1 cellular context compared by ENCODE assay signal in the genomic region with DNA sequence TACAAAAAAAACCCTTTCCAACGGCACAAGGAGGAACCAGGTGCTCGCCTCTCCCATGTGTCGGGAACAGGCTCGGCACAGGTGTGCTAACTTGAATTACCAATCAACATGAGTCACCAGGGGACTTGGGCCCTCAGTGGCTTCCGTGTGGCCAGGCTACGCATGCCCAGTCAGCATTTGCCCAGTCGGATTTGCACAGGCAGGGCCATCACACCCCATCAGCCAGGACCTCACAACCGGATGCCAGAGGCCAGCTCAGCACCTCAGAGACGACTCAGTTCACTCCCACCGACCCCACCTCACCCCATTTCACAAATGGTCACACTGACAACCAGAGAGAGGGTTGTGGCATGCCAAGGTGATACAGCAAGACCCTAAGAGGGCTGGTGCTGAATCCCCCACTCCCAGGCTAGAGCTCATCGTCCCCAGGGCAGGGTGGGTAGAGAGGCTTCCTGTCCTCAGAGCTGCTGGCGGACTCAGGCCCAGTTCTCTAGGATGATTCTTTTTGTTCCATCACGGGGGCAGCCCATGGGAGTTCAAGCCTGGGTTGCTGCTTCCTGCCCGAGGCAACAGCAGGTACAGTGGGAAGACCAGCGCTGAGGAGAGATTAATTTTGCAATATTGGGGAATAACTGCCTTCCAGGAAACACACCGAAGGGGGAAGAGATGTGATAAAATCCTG.
TF ChIP-seq lines count a peak whose summit lies in the region.

No MANE protein-coding gene starts in this region.

TF ChIP-seq in H1, 55 proteins besides CTCF, POLR2A, EP300 and RAD21 (continued from another document):
- TF ChIP-seq EGR1 (IDR thresholded peaks at IDR 0.05; ENCODE audit: borderline replicate concordance, low read depth, low read length) (no peak), RFX5 (IDR thresholded peaks at IDR 0.05; ENCODE audit: borderline replicate concordance, low read depth, low read length) (no peak), TAF1 (IDR thresholded peaks at IDR 0.05; ENCODE audit: low read depth, low read length) (no peak), ASH2L (IDR thresholded peaks at IDR 0.05; ENCODE audit: low read length) (no peak), CHD1 (IDR thresholded peaks at IDR 0.05; ENCODE audit: low read depth, low read length) (no peak), NRF1 (IDR thresholded peaks at IDR 0.05; ENCODE audit: low read depth, low read length) (no peak), JUN (IDR thresholded peaks at IDR 0.05; ENCODE audit: low read depth, low read length) (no peak), KDM4A (IDR thresholded peaks at IDR 0.05; ENCODE audit: low read depth, low read length, severe bottlenecking) (no peak), EZH2 (IDR thresholded peaks at IDR 0.05; ENCODE audit: low read depth, low read length, severe bottlenecking) (no peak), BACH1 (IDR thresholded peaks at IDR 0.05; ENCODE audit: low read length) (no peak), FOSL1 (IDR thresholded peaks at IDR 0.05; ENCODE audit: insufficient read depth, low read depth, low read length) (no peak), HDAC6 (IDR thresholded peaks at IDR 0.05; ENCODE audit: low read depth, low read length) (no peak), RBBP5 (IDR thresholded peaks at IDR 0.05; ENCODE audit: borderline replicate concordance, low read depth, low read length) (no peak)
- TF ChIP-seq, protein P1, sequence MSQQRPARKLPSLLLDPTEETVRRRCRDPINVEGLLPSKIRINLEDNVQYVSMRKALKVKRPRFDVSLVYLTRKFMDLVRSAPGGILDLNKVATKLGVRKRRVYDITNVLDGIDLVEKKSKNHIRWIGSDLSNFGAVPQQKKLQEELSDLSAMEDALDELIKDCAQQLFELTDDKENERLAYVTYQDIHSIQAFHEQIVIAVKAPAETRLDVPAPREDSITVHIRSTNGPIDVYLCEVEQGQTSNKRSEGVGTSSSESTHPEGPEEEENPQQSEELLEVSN (IDR thresholded peaks at IDR 0.05) = no peak
- TF ChIP-seq, protein P2, sequence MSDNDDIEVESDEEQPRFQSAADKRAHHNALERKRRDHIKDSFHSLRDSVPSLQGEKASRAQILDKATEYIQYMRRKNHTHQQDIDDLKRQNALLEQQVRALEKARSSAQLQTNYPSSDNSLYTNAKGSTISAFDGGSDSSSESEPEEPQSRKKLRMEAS (IDR thresholded peaks at IDR 0.05) = no peak
- TF ChIP-seq, protein P3, sequence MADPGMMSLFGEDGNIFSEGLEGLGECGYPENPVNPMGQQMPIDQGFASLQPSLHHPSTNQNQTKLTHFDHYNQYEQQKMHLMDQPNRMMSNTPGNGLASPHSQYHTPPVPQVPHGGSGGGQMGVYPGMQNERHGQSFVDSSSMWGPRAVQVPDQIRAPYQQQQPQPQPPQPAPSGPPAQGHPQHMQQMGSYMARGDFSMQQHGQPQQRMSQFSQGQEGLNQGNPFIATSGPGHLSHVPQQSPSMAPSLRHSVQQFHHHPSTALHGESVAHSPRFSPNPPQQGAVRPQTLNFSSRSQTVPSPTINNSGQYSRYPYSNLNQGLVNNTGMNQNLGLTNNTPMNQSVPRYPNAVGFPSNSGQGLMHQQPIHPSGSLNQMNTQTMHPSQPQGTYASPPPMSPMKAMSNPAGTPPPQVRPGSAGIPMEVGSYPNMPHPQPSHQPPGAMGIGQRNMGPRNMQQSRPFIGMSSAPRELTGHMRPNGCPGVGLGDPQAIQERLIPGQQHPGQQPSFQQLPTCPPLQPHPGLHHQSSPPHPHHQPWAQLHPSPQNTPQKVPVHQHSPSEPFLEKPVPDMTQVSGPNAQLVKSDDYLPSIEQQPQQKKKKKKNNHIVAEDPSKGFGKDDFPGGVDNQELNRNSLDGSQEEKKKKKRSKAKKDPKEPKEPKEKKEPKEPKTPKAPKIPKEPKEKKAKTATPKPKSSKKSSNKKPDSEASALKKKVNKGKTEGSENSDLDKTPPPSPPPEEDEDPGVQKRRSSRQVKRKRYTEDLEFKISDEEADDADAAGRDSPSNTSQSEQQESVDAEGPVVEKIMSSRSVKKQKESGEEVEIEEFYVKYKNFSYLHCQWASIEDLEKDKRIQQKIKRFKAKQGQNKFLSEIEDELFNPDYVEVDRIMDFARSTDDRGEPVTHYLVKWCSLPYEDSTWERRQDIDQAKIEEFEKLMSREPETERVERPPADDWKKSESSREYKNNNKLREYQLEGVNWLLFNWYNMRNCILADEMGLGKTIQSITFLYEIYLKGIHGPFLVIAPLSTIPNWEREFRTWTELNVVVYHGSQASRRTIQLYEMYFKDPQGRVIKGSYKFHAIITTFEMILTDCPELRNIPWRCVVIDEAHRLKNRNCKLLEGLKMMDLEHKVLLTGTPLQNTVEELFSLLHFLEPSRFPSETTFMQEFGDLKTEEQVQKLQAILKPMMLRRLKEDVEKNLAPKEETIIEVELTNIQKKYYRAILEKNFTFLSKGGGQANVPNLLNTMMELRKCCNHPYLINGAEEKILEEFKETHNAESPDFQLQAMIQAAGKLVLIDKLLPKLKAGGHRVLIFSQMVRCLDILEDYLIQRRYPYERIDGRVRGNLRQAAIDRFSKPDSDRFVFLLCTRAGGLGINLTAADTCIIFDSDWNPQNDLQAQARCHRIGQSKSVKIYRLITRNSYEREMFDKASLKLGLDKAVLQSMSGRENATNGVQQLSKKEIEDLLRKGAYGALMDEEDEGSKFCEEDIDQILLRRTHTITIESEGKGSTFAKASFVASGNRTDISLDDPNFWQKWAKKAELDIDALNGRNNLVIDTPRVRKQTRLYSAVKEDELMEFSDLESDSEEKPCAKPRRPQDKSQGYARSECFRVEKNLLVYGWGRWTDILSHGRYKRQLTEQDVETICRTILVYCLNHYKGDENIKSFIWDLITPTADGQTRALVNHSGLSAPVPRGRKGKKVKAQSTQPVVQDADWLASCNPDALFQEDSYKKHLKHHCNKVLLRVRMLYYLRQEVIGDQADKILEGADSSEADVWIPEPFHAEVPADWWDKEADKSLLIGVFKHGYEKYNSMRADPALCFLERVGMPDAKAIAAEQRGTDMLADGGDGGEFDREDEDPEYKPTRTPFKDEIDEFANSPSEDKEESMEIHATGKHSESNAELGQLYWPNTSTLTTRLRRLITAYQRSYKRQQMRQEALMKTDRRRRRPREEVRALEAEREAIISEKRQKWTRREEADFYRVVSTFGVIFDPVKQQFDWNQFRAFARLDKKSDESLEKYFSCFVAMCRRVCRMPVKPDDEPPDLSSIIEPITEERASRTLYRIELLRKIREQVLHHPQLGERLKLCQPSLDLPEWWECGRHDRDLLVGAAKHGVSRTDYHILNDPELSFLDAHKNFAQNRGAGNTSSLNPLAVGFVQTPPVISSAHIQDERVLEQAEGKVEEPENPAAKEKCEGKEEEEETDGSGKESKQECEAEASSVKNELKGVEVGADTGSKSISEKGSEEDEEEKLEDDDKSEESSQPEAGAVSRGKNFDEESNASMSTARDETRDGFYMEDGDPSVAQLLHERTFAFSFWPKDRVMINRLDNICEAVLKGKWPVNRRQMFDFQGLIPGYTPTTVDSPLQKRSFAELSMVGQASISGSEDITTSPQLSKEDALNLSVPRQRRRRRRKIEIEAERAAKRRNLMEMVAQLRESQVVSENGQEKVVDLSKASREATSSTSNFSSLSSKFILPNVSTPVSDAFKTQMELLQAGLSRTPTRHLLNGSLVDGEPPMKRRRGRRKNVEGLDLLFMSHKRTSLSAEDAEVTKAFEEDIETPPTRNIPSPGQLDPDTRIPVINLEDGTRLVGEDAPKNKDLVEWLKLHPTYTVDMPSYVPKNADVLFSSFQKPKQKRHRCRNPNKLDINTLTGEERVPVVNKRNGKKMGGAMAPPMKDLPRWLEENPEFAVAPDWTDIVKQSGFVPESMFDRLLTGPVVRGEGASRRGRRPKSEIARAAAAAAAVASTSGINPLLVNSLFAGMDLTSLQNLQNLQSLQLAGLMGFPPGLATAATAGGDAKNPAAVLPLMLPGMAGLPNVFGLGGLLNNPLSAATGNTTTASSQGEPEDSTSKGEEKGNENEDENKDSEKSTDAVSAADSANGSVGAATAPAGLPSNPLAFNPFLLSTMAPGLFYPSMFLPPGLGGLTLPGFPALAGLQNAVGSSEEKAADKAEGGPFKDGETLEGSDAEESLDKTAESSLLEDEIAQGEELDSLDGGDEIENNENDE (IDR thresholded peaks at IDR 0.05; ENCODE audit: insufficient replicate concordance, low read length) = no peak
